9 cellular contexts compared by ENCODE assay signal in the genomic region with DNA sequence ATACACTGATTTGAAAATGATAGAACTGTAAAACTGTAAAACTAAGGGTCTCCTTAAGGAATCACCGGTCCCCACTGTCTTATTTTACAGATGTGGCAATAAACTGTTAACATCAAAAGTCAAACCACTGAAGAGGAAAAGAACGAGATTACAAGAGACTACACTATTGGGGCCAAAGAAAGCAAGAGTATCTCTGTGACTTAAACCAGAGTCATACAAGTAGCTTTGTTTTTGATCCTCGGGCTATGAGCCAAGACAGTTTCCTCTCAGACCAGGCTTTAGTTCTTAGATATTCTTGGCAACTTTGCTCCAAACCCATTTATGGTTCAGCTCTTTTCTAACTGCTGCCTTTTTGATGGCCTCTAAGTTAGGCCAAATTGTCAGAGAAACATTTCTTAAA.
A peak's percentile ranks its signal among the peaks of the same experiment; 100 is the strongest.
DNase-seq lines count a peak whose midpoint lies in the region; ATAC-seq lines count a peak whose summit lies in the region.
"Had no signal": no experiment of that assay in that cellular context is flagged by ENCODE, and none has a peak within 500 bp of the region (broad histone marks: within the 10 kb centered on the region; RNA-seq: fewer than 3 reads in every experiment).

No MANE protein-coding gene starts in this region.

- no peak overlapping the region for H3K4me3 ChIP-seq in mesodermal cell (ENCODE audit: extremely low read depth, insufficient read depth, low read length, poor library complexity, severe bottlenecking)

- peak; percentile 22 for ATAC-seq in HG03565 (IDR thresholded peaks at IDR 0.05; ENCODE audit: unreplicated experiment)

- peak overlapping the region; percentile 41 for H3K27ac ChIP-seq in mesodermal cell (ENCODE audit: low read depth, low read length, severe bottlenecking)

- no peaks in the 10 kb centered on the region for H3K9me3 ChIP-seq in mesodermal cell (ENCODE audit: control insufficient read depth, low read length)

- no peaks in the 10 kb centered on the region for H3K36me3 ChIP-seq in mesodermal cell (ENCODE audit: control insufficient read depth, insufficient read depth, low read length)

- WGBS in mesodermal cell (ENCODE audit: insufficient coverage in 2 of 2), 2 experiments: 47 to 50% methylated on average over 2 of the region's 3 CpGs

- H3K4me1 ChIP-seq in mesodermal cell (ENCODE audit: control insufficient read depth, insufficient read depth, low read length, poor library complexity, severe bottlenecking): peaks cover 16% of the 10 kb centered on the region

- DNase-seq in AG08396 (ENCODE audit: low spot score) (peak; percentile 26), dermis blood vessel endothelial cell (peak; percentile 90), NCI-H1092 treated with DMSO at 0.1 percent for 48 hours (lab: John Stamatoyannopoulos, UW) (no peak), GOT3 (lab: John Stamatoyannopoulos, UW) (no peak), COR-L47 (lab: John Stamatoyannopoulos, UW) (no peak)
- DNase-seq in activated T-cell treated with anti-CD3 and anti-CD28 coated beads, Interleukin-2, amount 50 U/mL, for 48 hours: no peak
- DNase-seq: Karpas-422 had no signal

Comparison
In these comparisons a context has a peak if more than half of its experiments do, and no peak if none do; other contexts are left out.
1. DNase-seq: peak in AG08396 (single experiment) and dermis blood vessel endothelial cell (single experiment); none in NCI-H1092 treated with DMSO at 0.1 percent for 48 hours (single experiment), activated T-cell treated with anti-CD3 and anti-CD28 coated beads, Interleukin-2, amount 50 U/mL, for 48 hours (0 of 2), GOT3 (single experiment) and COR-L47 (single experiment).